ENCODE assay signal across 8 cellular contexts in the genomic region with DNA sequence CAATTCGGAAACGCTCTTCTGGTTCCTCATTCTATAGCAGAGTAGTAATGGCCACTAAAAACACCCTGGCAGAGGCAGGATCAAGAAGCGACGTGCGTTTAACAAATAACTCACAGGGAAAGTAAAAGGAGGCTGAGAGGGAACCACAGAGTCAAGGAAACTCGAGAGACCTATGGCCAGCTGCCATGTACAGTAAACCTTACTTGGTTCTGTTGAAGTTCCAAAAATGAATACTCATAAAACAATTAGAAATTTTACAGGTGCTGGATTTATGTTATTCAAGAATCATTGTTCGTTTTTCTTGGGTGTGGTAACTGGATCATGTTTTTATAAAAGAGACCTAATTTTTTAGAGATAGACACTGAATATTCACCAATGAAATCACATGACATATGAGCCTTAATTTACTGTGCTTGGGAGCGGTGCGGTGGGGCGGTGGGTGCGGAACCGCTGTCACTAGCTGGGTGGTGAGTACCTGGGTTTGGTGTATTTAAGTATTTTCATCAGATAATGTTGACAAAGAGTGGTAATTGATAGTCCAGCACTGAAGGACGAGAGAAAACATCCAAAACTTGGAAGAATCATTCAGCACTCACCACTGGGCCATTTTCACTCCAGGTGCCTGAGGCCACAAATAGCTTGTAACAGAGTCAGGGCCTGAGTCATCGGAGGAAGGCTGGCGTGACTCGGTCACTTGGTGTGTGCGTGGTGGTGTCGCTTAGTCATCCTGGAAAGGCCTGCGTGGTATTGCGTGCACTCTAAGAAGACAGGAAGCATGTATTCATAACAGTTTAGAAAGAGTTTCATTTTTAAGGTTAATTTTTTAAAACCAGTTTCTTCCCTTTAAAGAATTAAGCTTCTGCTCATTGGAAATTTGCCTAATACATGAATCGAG.
DNase-seq lines count a peak whose midpoint lies in the region; TF ChIP-seq lines count a peak whose summit lies in the region.

No MANE protein-coding gene starts in this region.

- DNase-seq in GDM1 (lab: John Stamatoyannopoulos, UW) (peak; percentile 57), HFF-Myc (ENCODE audit: extremely low read depth, low read depth) (peak; percentile 90), NOMO-1 treated with dmso at 0.1 percent for 144 hours (lab: John Stamatoyannopoulos, UW; ENCODE audit: unreplicated experiment) (peak; percentile 71), activated T-cell treated with anti-CD3 and anti-CD28 coated beads for 1 hour (ENCODE audit: low read depth) (peak; percentile 58), fibroblast of mammary gland (ENCODE audit: low read depth) (peak; percentile 99), NCI-H1417 (lab: John Stamatoyannopoulos, UW) (no peak), NCI-H82 (lab: John Stamatoyannopoulos, UW) (no peak)
- peak; percentile 78 for DNase-seq in stimulated activated CD4-positive, alpha-beta T cell treated with anti-CD3 and anti-CD28 coated beads, Interleukin-12 subunit alpha, Interleukin-12 subunit beta, amount 100 ng/mL, for 4 hours

- TF ChIP-seq CTCF in HFF-Myc (IDR thresholded peaks at IDR 0.05; ENCODE audit: low read depth, low read length, missing control alignments) (no peak), fibroblast of mammary gland (conservative IDR thresholded peaks at IDR 0.05; ENCODE audit: control insufficient read depth, insufficient read depth, low read depth, low read length) (no peak)

- H3K4me3 ChIP-seq in HFF-Myc (replicated peaks; ENCODE audit: low read depth, low read length): no peak overlapping the region
- no peak overlapping the region for H3K4me3 ChIP-seq in fibroblast of mammary gland (ENCODE audit: control insufficient read depth, low read depth, low read length)

Comparison
In these comparisons a context has a peak if more than half of its experiments do, and no peak if none do; other contexts are left out.
1. DNase-seq: peak in GDM1 (single experiment), HFF-Myc (single experiment), NOMO-1 treated with dmso at 0.1 percent for 144 hours (single experiment), activated T-cell treated with anti-CD3 and anti-CD28 coated beads for 1 hour (single experiment), fibroblast of mammary gland (single experiment) and stimulated activated CD4-positive, alpha-beta T cell treated with anti-CD3 and anti-CD28 coated beads, Interleukin-12 subunit alpha, Interleukin-12 subunit beta, amount 100 ng/mL, for 4 hours (single experiment); none in NCI-H1417 (0 of 3) and NCI-H82 (single experiment).